8 cellular contexts compared by ENCODE assay signal in genomic region chr14:77799863-77800730, GRCh38. TPM values are rescaled to one million over a fixed set of nuclear protein-coding genes. Genes with fewer than 3 reads are reported as not detected.
DNase-seq lines count a peak whose midpoint lies in the region; ATAC-seq and TF ChIP-seq lines count a peak whose summit lies in the region.

TSS of gene ADCK1 (plus strand) at chr14:77800109. CDS start at chr14:77818979, 18,870 bp downstream.

- TSS peak; percentile 62 for BruUV-seq in PC-3 (replicated peaks; lab: Mats Ljungman, UMichigan)

- peak; percentile 58 for DNase-seq in DMS53 treated with DMSO at 0.1 percent for 48 hours (lab: John Stamatoyannopoulos, UW; ENCODE audit: unreplicated experiment)
- DNase-seq in PC-3 = peak; percentile 79
- peak; percentile 80 for DNase-seq in activated T-cell treated with anti-CD3 and anti-CD28 coated beads, Interleukin-2, amount 50 U/mL, for 4 hours
- DNase-seq in stimulated activated CD8-positive, alpha-beta memory T cell treated with anti-CD3 and anti-CD28 coated beads, Interleukin-7, amount 100 ng/mL, for 4 hours (ENCODE audit: low read depth in 2 of 2) = peak; percentile 71 to 83

- H3K79me2 ChIP-seq in PC-3 (ENCODE audit: low read length) = no peaks in the 10 kb centered on the region

- H3K4me3 ChIP-seq in PC-3 (ENCODE audit: low read length) = peak within 1 kb of the TSS; percentile 89
- H3K4me3 ChIP-seq in muscle layer of duodenum (ENCODE audit: low read depth in 1 of 2, low read length in 2 of 2) = peak within 1 kb of the TSS; percentile 75 to 91

- peak; percentile 41; the same call in 1 of the 2 replicates for TF ChIP-seq CTCF in PC-3 (conservative IDR thresholded peaks at IDR 0.05; ENCODE audit: low read depth, low read length)

- peaks cover 7% of the 10 kb centered on the region; the same call in 1 of the 2 replicates for H3K4me1 ChIP-seq in PC-3 (ENCODE audit: insufficient read depth, low read length)
- H3K4me1 ChIP-seq in muscle layer of duodenum (ENCODE audit: control insufficient read depth in 1 of 2, insufficient read depth in 2 of 2, low read length in 2 of 2) = no peaks in the 10 kb centered on the region

- H3K4me3 Mint-ChIP-seq in IgD-negative memory B cell = peak within 1 kb of the TSS; percentile 86 to 95 (median 92)
- H3K4me3 Mint-ChIP-seq in activated T-cell treated with anti-CD3 and anti-CD28 coated beads, Interleukin-2, amount 50 U/mL, for 4 hours = peak within 1 kb of the TSS; percentile 88

- ATAC-seq in GM21576 (IDR thresholded peaks at IDR 0.05; ENCODE audit: unreplicated experiment) (peak; percentile 92), PC-3 (peak; percentile 85), esophagus mucosa (peak; percentile 92)
- peak; percentile 96 for ATAC-seq in activated T-cell treated with anti-CD3 and anti-CD28 coated beads, Interleukin-2, amount 50 U/mL, for 4 hours

- H3K4me2 ChIP-seq in PC-3 (ENCODE audit: low read length) = peak within 1 kb of the TSS; percentile 88

- no peaks in the 10 kb centered on the region for H3K36me3 Mint-ChIP-seq in IgD-negative memory B cell
- H3K36me3 Mint-ChIP-seq in activated T-cell treated with anti-CD3 and anti-CD28 coated beads, Interleukin-2, amount 50 U/mL, for 4 hours (ENCODE audit: insufficient read depth) = no peaks in the 10 kb centered on the region

- no peaks in the 10 kb centered on the region for H3K27me3 Mint-ChIP-seq in IgD-negative memory B cell
- H3K27me3 Mint-ChIP-seq in activated T-cell treated with anti-CD3 and anti-CD28 coated beads, Interleukin-2, amount 50 U/mL, for 4 hours (ENCODE audit: low read depth) = no peaks in the 10 kb centered on the region

- peak within 1 kb of the TSS; percentile 90 for H3K9ac ChIP-seq in PC-3 (ENCODE audit: low read length)

- H3K27me3 ChIP-seq in PC-3 (ENCODE audit: low read length) (no peaks in the 10 kb centered on the region), muscle layer of duodenum (ENCODE audit: low read depth, low read length) (no peaks in the 10 kb centered on the region)

- no peaks in the 10 kb centered on the region for H3K36me3 ChIP-seq in PC-3 (ENCODE audit: low read depth, low read length)
- H3K36me3 ChIP-seq in muscle layer of duodenum (ENCODE audit: control insufficient read depth in 1 of 2, insufficient read depth in 2 of 2, low read length in 2 of 2) = no peaks in the 10 kb centered on the region

- H3K27ac Mint-ChIP-seq in IgD-negative memory B cell = peak within 1 kb of the TSS; percentile 74 to 92 (median 92)

- no peaks in the 10 kb centered on the region for H3K9me3 Mint-ChIP-seq in IgD-negative memory B cell
- H3K9me3 Mint-ChIP-seq in activated T-cell treated with anti-CD3 and anti-CD28 coated beads, Interleukin-2, amount 50 U/mL, for 4 hours = no peaks in the 10 kb centered on the region

- H4K20me1 ChIP-seq in PC-3 (ENCODE audit: low read length) = no peaks in the 10 kb centered on the region

- H3K9me3 ChIP-seq in PC-3 (ENCODE audit: low read length) = no peaks in the 10 kb centered on the region
- no peaks in the 10 kb centered on the region for H3K9me3 ChIP-seq in muscle layer of duodenum (ENCODE audit: control insufficient read depth in 1 of 2, low read length in 2 of 2)

- H3F3A ChIP-seq in PC-3 (ENCODE audit: low read length, unreplicated experiment) = no peaks in the 10 kb centered on the region

- CTCF ChIA-PET in PC-3 (lab: Charles Lee) = interaction anchor here (1.1 kb wide), 1 partner anchor 38 kb away, joined by 5 read pairs; no protein-coding TSS in a partner anchor

- H3K27ac ChIP-seq in PC-3 (ENCODE audit: low read length) (peak within 1 kb of the TSS; percentile 67), muscle layer of duodenum (ENCODE audit: low read length) (peak within 1 kb of the TSS; percentile 82)

- no peaks in the 10 kb centered on the region for H3K9me2 ChIP-seq in PC-3 (replicated peaks; ENCODE audit: low read length)

- H3K4me1 Mint-ChIP-seq in IgD-negative memory B cell = peaks cover 3 to 22% (median 9%) of the 10 kb centered on the region in 3 donors
- peaks cover 3% of the 10 kb centered on the region for H3K4me1 Mint-ChIP-seq in activated T-cell treated with anti-CD3 and anti-CD28 coated beads, Interleukin-2, amount 50 U/mL, for 4 hours (ENCODE audit: low read depth)

- POLR2A ChIA-PET in PC-3 (lab: Charles Lee; ENCODE audit: unreplicated experiment) = no interaction called here

- intact Hi-C loops in PC-3 (cut with micrococcal nuclease) = loop anchor here (1.0 kb wide), 1 partner anchor 39 kb away; the partner anchor contains the start of gene SNW1

- peak within 1 kb of the TSS; percentile 91 for H2AFZ ChIP-seq in PC-3 (ENCODE audit: low read length)

RNA-seq across cellular contexts. Expression of gene ADCK1, which starts in this region (rescaled TPM):
- polyA plus RNA-seq in IgD-negative memory B cell = 3.5 TPM
- 4.7 and 5.7 TPM in 2 replicates for total RNA-seq in PC-3 (2014; rRNA removed)
- 10 to 100 TPM in 1 of 3 donors, 1 to 10 TPM in 2; 7.7 to 10.9 (median 9.3) TPM for total RNA-seq in activated T-cell treated with anti-CD3 and anti-CD28 coated beads, Interleukin-2, amount 50 U/mL, for 4 hours
- 4.3 TPM for total RNA-seq in esophagus mucosa

Comparison
In these comparisons a context has a peak if more than half of its experiments do, and no peak if none do; other contexts are left out.
1. Peak in every context shown above with its lines: DNase-seq, ATAC-seq, H3K4me3 ChIP-seq and H3K27ac ChIP-seq.